Comparison of ENCODE assay signal across 13 cellular contexts in the genomic region with DNA sequence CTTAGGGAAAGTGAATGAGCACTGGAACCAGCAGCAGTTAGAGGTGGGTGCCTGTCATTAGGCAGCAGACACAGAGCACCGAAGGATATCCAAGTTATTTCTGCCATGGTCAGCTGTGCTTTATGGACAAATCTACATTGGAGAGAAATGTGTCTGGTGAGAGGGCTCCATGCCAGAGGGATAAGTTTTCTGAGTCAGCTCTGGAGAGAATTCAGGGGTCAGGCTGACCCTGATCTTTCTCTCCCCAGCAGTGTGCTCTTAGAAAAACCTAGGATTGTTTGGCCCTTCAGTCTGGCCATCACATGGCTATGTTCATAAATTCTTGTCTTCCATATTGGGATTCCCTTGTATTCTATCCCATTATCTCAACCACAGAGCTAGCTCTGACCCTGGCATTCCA. TPM values are rescaled to one million over a fixed set of nuclear protein-coding genes. Genes with fewer than 3 reads are reported as not detected.
DNase-seq lines count a peak whose midpoint lies in the region; ATAC-seq and TF ChIP-seq lines count a peak whose summit lies in the region.
"Had no signal": no experiment of that assay in that cellular context is flagged by ENCODE, and none has a peak within 500 bp of the region (broad histone marks: within the 10 kb centered on the region; RNA-seq: fewer than 3 reads in every experiment).

No MANE protein-coding gene starts in this region.

- peak in 1 of 4 donors; percentile 24 for TF ChIP-seq EP300 in sigmoid colon (IDR thresholded peaks at IDR 0.05)

- no peaks in the 10 kb centered on the region for H3K4me1 Mint-ChIP-seq in activated naive CD8-positive, alpha-beta T cell treated with anti-CD3 and anti-CD28 coated beads, Interleukin-2, amount 50 U/mL, for 24 hours
- H3K4me1 Mint-ChIP-seq: activated naive CD8-positive, alpha-beta T cell treated with anti-CD3 and anti-CD28 coated beads, Interleukin-2, amount 10 ng/mL, durations not matched to agents 7 days and 5 days had no signal

- no peak overlapping the region for H3K27ac Mint-ChIP-seq in activated naive CD8-positive, alpha-beta T cell treated with anti-CD3 and anti-CD28 coated beads, Interleukin-2, amount 50 U/mL, for 24 hours
- H3K27ac Mint-ChIP-seq: activated naive CD8-positive, alpha-beta T cell treated with anti-CD3 and anti-CD28 coated beads, Interleukin-2, amount 10 ng/mL, durations not matched to agents 7 days and 5 days had no signal

- H3K4me3 ChIP-seq in colonic mucosa (no peak overlapping the region), sigmoid colon (no peak overlapping the region)

- no peaks in the 10 kb centered on the region for H3K36me3 Mint-ChIP-seq in activated naive CD8-positive, alpha-beta T cell treated with anti-CD3 and anti-CD28 coated beads, Interleukin-2, amount 50 U/mL, for 24 hours (ENCODE audit: low read depth)
- H3K36me3 Mint-ChIP-seq: activated naive CD8-positive, alpha-beta T cell treated with anti-CD3 and anti-CD28 coated beads, Interleukin-2, amount 10 ng/mL, durations not matched to agents 7 days and 5 days had no signal

- H3K9me3 ChIP-seq in colonic mucosa: no peaks in the 10 kb centered on the region
- H3K9me3 ChIP-seq in sigmoid colon: no peaks in the 10 kb centered on the region

- no peaks in the 10 kb centered on the region for H3K9me3 Mint-ChIP-seq in activated naive CD8-positive, alpha-beta T cell treated with anti-CD3 and anti-CD28 coated beads, Interleukin-2, amount 50 U/mL, for 24 hours
- H3K9me3 Mint-ChIP-seq: activated naive CD8-positive, alpha-beta T cell treated with anti-CD3 and anti-CD28 coated beads, Interleukin-2, amount 10 ng/mL, durations not matched to agents 7 days and 5 days had no signal

- WGBS in sigmoid colon, 2 donors: 65 to 80% methylated on average over 1 of the region's 1 CpG

- H3K27me3 ChIP-seq in colonic mucosa (no peaks in the 10 kb centered on the region), sigmoid colon (no peaks in the 10 kb centered on the region)

- H3K27ac ChIP-seq in colonic mucosa: peak overlapping the region; percentile 65
- H3K27ac ChIP-seq in sigmoid colon: peak overlapping the region; percentile 93 to 99 (median 98)

- no peak overlapping the region for H3K9ac ChIP-seq in colonic mucosa (ENCODE audit: low read depth in 2 of 2, low read length in 2 of 2)

- peak; percentile 87 for DNase-seq in EL
- no peak for DNase-seq in colonic mucosa
- peak; percentile 86 for DNase-seq in iris pigment epithelial cell (ENCODE audit: low read depth)
- peak; percentile 70 for DNase-seq in sigmoid colon
- no peak for DNase-seq in NCI-H128 (lab: John Stamatoyannopoulos, UW; ENCODE audit: unreplicated experiment)
- DNase-seq in activated naive CD4-positive, alpha-beta T cell treated with anti-CD3 and anti-CD28 coated beads, Interleukin-2, amount 50 U/mL, for 16 hours: no peak
- DNase-seq in NCI-H2081 (lab: John Stamatoyannopoulos, UW): no peak
- DNase-seq in activated naive CD8-positive, alpha-beta T cell treated with anti-CD3 and anti-CD28 coated beads, Interleukin-2, amount 50 U/mL, for 24 hours: no peak
- DNase-seq: activated naive CD8-positive, alpha-beta T cell treated with anti-CD3 and anti-CD28 coated beads, Interleukin-2, amount 10 ng/mL, durations not matched to agents 7 days and 5 days; kidney; PC-3; T1000 had no signal

- no peak for ATAC-seq in activated naive CD8-positive, alpha-beta T cell treated with anti-CD3 and anti-CD28 coated beads, Interleukin-2, amount 50 U/mL, for 24 hours
- ATAC-seq: PC-3 had no signal

- intact Hi-C loops in colonic mucosa (cut with DNase I) (no loop called here), sigmoid colon (cut with DNase I) (no loop called here)

- TF ChIP-seq POLR2A in sigmoid colon (IDR thresholded peaks at IDR 0.05): no peak

- no peaks in the 10 kb centered on the region for H3K27me3 Mint-ChIP-seq in activated naive CD8-positive, alpha-beta T cell treated with anti-CD3 and anti-CD28 coated beads, Interleukin-2, amount 50 U/mL, for 24 hours

- TF ChIP-seq CTCF in colonic mucosa (IDR thresholded peaks at IDR 0.05): no peak
- TF ChIP-seq CTCF in sigmoid colon (IDR thresholded peaks at IDR 0.05): no peak

- H3K4me3 Mint-ChIP-seq in activated naive CD8-positive, alpha-beta T cell treated with anti-CD3 and anti-CD28 coated beads, Interleukin-2, amount 50 U/mL, for 24 hours: no peak overlapping the region
- H3K4me3 Mint-ChIP-seq: activated naive CD8-positive, alpha-beta T cell treated with anti-CD3 and anti-CD28 coated beads, Interleukin-2, amount 10 ng/mL, durations not matched to agents 7 days and 5 days had no signal

- H3K4me1 ChIP-seq in colonic mucosa (no peaks in the 10 kb centered on the region), sigmoid colon (peaks cover 0 to 99% (median 87%) of the 10 kb centered on the region in 4 donors)

- H3K36me3 ChIP-seq in colonic mucosa (no peaks in the 10 kb centered on the region), sigmoid colon (no peaks in the 10 kb centered on the region)

RNA-seq across cellular contexts. Expression of a gene that starts 8.9 kb away (rescaled TPM):
- total RNA-seq in colonic mucosa: under 1 TPM in 1 of 2 donors, not detected in 1; 0.42 TPM
- total RNA-seq in sigmoid colon: 1 to 10 TPM; 3.0 to 9.6 (median 5.6) TPM
- under 1 TPM in 1 of 3 donors, not detected in 2; 0.82 TPM for polyA plus RNA-seq in sigmoid colon
- total RNA-seq: activated naive CD8-positive, alpha-beta T cell treated with anti-CD3 and anti-CD28 coated beads, Interleukin-2, amount 10 ng/mL, durations not matched to agents 7 days and 5 days; PC-3; ureter had no signal

RNA-seq across cellular contexts. Expression of a gene that starts 30.1 kb away (rescaled TPM):
- total RNA-seq in colonic mucosa: 10 to 100 TPM in 1 of 2 donors, 1 to 10 TPM in 1; 4.0 to 10.1 TPM
- total RNA-seq in sigmoid colon: 1 to 10 TPM; 2.5 to 3.9 (median 3.5) TPM
- 1 to 10 TPM in 2 of 3 donors, under 1 TPM in 1; 0.69 to 7.4 (median 1.2) TPM for polyA plus RNA-seq in sigmoid colon

RNA-seq across cellular contexts. Expression of a gene that starts 42.7 kb away (rescaled TPM):
- total RNA-seq in colonic mucosa (10 to 100 TPM; 14.5 to 16.4 TPM), sigmoid colon (10 to 100 TPM in 3 of 4 donors, 1 to 10 TPM in 1; 8.8 to 16.3 (median 12.9) TPM)
- polyA plus RNA-seq in sigmoid colon: 1 to 10 TPM; 2.5 to 8.7 (median 4.2) TPM

Comparison
In these comparisons a context has a peak if more than half of its experiments do, and no peak if none do; other contexts are left out.
1. DNase-seq: peak in EL (single experiment), iris pigment epithelial cell (single experiment) and sigmoid colon (single experiment); none in colonic mucosa (single experiment), NCI-H128 (single experiment), activated naive CD4-positive, alpha-beta T cell treated with anti-CD3 and anti-CD28 coated beads, Interleukin-2, amount 50 U/mL, for 16 hours (single experiment), NCI-H2081 (0 of 2) and activated naive CD8-positive, alpha-beta T cell treated with anti-CD3 and anti-CD28 coated beads, Interleukin-2, amount 50 U/mL, for 24 hours (single experiment).